Comparison of ENCODE assay signal across 14 cellular contexts in genomic region chr19:48186541-48186991, GRCh38. TPM values are rescaled to one million over a fixed set of nuclear protein-coding genes. Genes with fewer than 3 reads are reported as not detected.
DNase-seq lines count a peak whose midpoint lies in the region; ATAC-seq, FAIRE-seq and TF ChIP-seq lines count a peak whose summit lies in the region.
"Had no signal": no experiment of that assay in that cellular context is flagged by ENCODE, and none has a peak within 500 bp of the region (broad histone marks: within the 10 kb centered on the region; RNA-seq: fewer than 3 reads in every experiment).

No MANE protein-coding gene starts in this region.

- peak; percentile 51 for DNase-seq in NCI-H2171 (lab: John Stamatoyannopoulos, UW)
- DNase-seq in sigmoid colon: peak; percentile 33
- no peak for DNase-seq in urothelium cell line (ENCODE audit: low spot score)
- DNase-seq in stimulated activated CD4-positive, alpha-beta T cell treated with anti-CD3 and anti-CD28 coated beads, Interleukin-2, amount 100 ng/mL, for 24 hours: no peak
- no peak for DNase-seq in inferior parietal cortex (ENCODE audit: extremely low spot score)
- DNase-seq: activated CD4-positive, alpha-beta T cell treated with anti-CD3 and anti-CD28 coated beads, Interleukin-2, amount 50 U/mL, for 48 hours; CD4-positive, CD25-positive, alpha-beta regulatory T cell; GM23248; NCI-H1092 treated with DMSO at 0.1 percent for 48 hours; RPMI8226 had no signal

- intact Hi-C loops in sigmoid colon (cut with DNase I): no loop called here

- peak; percentile 44 for ATAC-seq in GM18867 (IDR thresholded peaks at IDR 0.05; ENCODE audit: unreplicated experiment)
- peak; percentile 65 for ATAC-seq in GM21737 (IDR thresholded peaks at IDR 0.05; ENCODE audit: unreplicated experiment)
- ATAC-seq: HepG2 had no signal

- H3K4me1 ChIP-seq in sigmoid colon: no peaks in the 10 kb centered on the region

- TF ChIP-seq CTCF in sigmoid colon (IDR thresholded peaks at IDR 0.05): no peak

- H3K27me3 ChIP-seq in sigmoid colon: no peaks in the 10 kb centered on the region
- H3K27me3 ChIP-seq: neutrophil had no signal

- TF ChIP-seq POLR2A in sigmoid colon (IDR thresholded peaks at IDR 0.05): no peak

- H3K27ac ChIP-seq in sigmoid colon: no peak overlapping the region
- H3K27ac ChIP-seq: GM23248, neutrophil had no signal

- WGBS in sigmoid colon, 2 donors: 68 to 87% methylated on average over 8 of the region's 8 CpGs

- peaks cover 0 to 23% (median 3%) of the 10 kb centered on the region in 4 donors for H3K36me3 ChIP-seq in sigmoid colon

- H3K9me3 ChIP-seq in sigmoid colon: peaks cover 0 to 4% (median 1%) of the 10 kb centered on the region in 4 donors
- H3K9me3 ChIP-seq: neutrophil had no signal

- no peak for FAIRE-seq in urothelium cell line (lab: Jason Lieb, UNC)
- FAIRE-seq: HepG2 had no signal

- H3K4me3 ChIP-seq in sigmoid colon: no peak overlapping the region
- H3K4me3 ChIP-seq: GM23248 had no signal

- no peak for TF ChIP-seq EP300 in sigmoid colon (IDR thresholded peaks at IDR 0.05)

RNA-seq across cellular contexts. Expression of gene ZSWIM9, which starts 16.1 kb away (rescaled TPM):
- total RNA-seq in sigmoid colon: 1 to 10 TPM; 2.4 to 10.0 (median 4.0) TPM
- polyA plus RNA-seq in sigmoid colon: 1 to 10 TPM; 4.2 to 6.1 (median 6.0) TPM

RNA-seq across cellular contexts. Expression of gene LIG1, which starts 16.4 kb away (rescaled TPM):
- total RNA-seq in sigmoid colon: 10 to 100 TPM in 1 of 4 donors, 1 to 10 TPM in 3; 4.3 to 16.9 (median 6.5) TPM
- 10 to 100 TPM; 11.4 to 41.6 (median 15.5) TPM for polyA plus RNA-seq in sigmoid colon

Comparison
In these comparisons a context has a peak if more than half of its experiments do, and no peak if none do; other contexts are left out.
1. DNase-seq: peak in NCI-H2171 (single experiment) and sigmoid colon (single experiment); none in urothelium cell line (single experiment), stimulated activated CD4-positive, alpha-beta T cell treated with anti-CD3 and anti-CD28 coated beads, Interleukin-2, amount 100 ng/mL, for 24 hours (0 of 2) and inferior parietal cortex (single experiment).